ENCODE assay signal across 23 cellular contexts in genomic region chr2:216292886-216293291, GRCh38.
DNase-seq lines count a peak whose midpoint lies in the region; ATAC-seq, FAIRE-seq and TF ChIP-seq lines count a peak whose summit lies in the region.
"Had no signal": no experiment of that assay in that cellular context is flagged by ENCODE, and none has a peak within 500 bp of the region (broad histone marks: within the 10 kb centered on the region; RNA-seq: fewer than 3 reads in every experiment).

No MANE protein-coding gene starts in this region.

- no TSS peak for BruUV-seq in K562 (replicated peaks; lab: Mats Ljungman, UMichigan)

- no peaks in the 10 kb centered on the region for H4K20me1 ChIP-seq in K562 (replicated peaks; ENCODE audit: control insufficient read depth, insufficient read depth, low read length)

- ATAC-seq in K562 = peak; percentile 74
- ATAC-seq in T-helper 17 cell = no peak
- ATAC-seq: activated T-helper 17 cell treated with anti-CD3 and anti-CD28 coated beads, Interleukin-2, amount 50 U/mL, for 72 hours; gastroesophageal sphincter; T-cell had no signal

- TF ChIP-seq RAD21 in K562 (CRISPR knock-in tag; conservative IDR thresholded peaks at IDR 0.05 in 1 of 2, IDR thresholded peaks at IDR 0.05 in 1 of 2) = no peak

- no peak overlapping the region for H3K4me3 ChIP-seq in K562
- no peak overlapping the region for H3K4me3 ChIP-seq in CD8-positive, alpha-beta memory T cell (ENCODE audit: low read length)
- H3K4me3 ChIP-seq: gastroesophageal sphincter, left ventricle myocardium inferior, ovary, skin epidermis, tibial nerve had no signal

- H3K27ac Mint-ChIP-seq in T-helper 17 cell = no peak overlapping the region
- H3K27ac Mint-ChIP-seq in CD8-positive, alpha-beta memory T cell = no peak overlapping the region
- H3K27ac Mint-ChIP-seq: activated T-helper 17 cell treated with anti-CD3 and anti-CD28 coated beads, Interleukin-2, amount 50 U/mL, for 72 hours; CD14-positive monocyte; T-cell had no signal

- H3K4me1 ChIP-seq in K562 (replicated peaks in 1 of 2; ENCODE audit: control insufficient read depth in 2 of 2, insufficient read depth in 2 of 2, low read length in 2 of 2) = peaks cover 0 to 10% of the 10 kb centered on the region in 2 experiments; a peak in 4 of 5 replicates
- H3K4me1 ChIP-seq in CD8-positive, alpha-beta memory T cell (ENCODE audit: insufficient read depth, low read length) = no peaks in the 10 kb centered on the region
- H3K4me1 ChIP-seq: gastroesophageal sphincter, left ventricle myocardium inferior, tibial nerve had no signal

- peaks cover 4% of the 10 kb centered on the region for H3K4me1 Mint-ChIP-seq in T-helper 17 cell
- peaks cover 2 to 6% (median 5%) of the 10 kb centered on the region in 3 donors for H3K4me1 Mint-ChIP-seq in CD8-positive, alpha-beta memory T cell
- H3K4me1 Mint-ChIP-seq: CD14-positive monocyte had no signal

- TF ChIP-seq CTCF in K562 (IDR thresholded peaks at IDR 0.05 in 2 of 3, conservative IDR thresholded peaks at IDR 0.05 in 1 of 3; ENCODE audit: insufficient read depth in 2 of 3, low read depth in 1 of 3, low read length in 3 of 3) = no peak

- POLR2A ChIA-PET in K562 (lab: Yijun Ruan, JAX) = interaction anchor here (1.0 kb wide), 1 partner anchor 9 kb away, joined by 3 read pairs; no protein-coding TSS in a partner anchor
- POLR2A ChIA-PET in CD8-positive, alpha-beta memory T cell (lab: Charles Lee) = no interaction called here

- peak overlapping the region; percentile 27; the same call in 1 of the 2 replicates for H3K4me2 ChIP-seq in K562 (ENCODE audit: insufficient read depth, low read length)

- H3K27me3 ChIP-seq in K562 (ENCODE audit: control insufficient read depth in 2 of 2, insufficient read depth in 2 of 2, low read length in 2 of 2) = peaks cover 0 to 8% of the 10 kb centered on the region in 2 experiments; a peak in 3 of 5 replicates
- H3K27me3 ChIP-seq in CD8-positive, alpha-beta memory T cell (ENCODE audit: insufficient read depth, low read length, poor library complexity, severe bottlenecking) = no peaks in the 10 kb centered on the region
- H3K27me3 ChIP-seq: ovary, tibial nerve had no signal

- no peaks in the 10 kb centered on the region for H3K36me3 Mint-ChIP-seq in T-helper 17 cell (ENCODE audit: low read depth)
- H3K36me3 Mint-ChIP-seq in CD8-positive, alpha-beta memory T cell = no peaks in the 10 kb centered on the region
- H3K36me3 Mint-ChIP-seq: CD14-positive monocyte, T-cell had no signal

- H3K27me3 Mint-ChIP-seq in T-helper 17 cell = no peaks in the 10 kb centered on the region
- H3K27me3 Mint-ChIP-seq in CD8-positive, alpha-beta memory T cell = peaks cover 0 to 3% of the 10 kb centered on the region in 2 donors
- H3K27me3 Mint-ChIP-seq: activated T-helper 17 cell treated with anti-CD3 and anti-CD28 coated beads, Interleukin-2, amount 50 U/mL, for 72 hours; T-cell had no signal

- no peaks in the 10 kb centered on the region for H3K36me3 ChIP-seq in K562 (ENCODE audit: control insufficient read depth, insufficient read depth, low read length)
- H3K36me3 ChIP-seq in CD8-positive, alpha-beta memory T cell (ENCODE audit: insufficient read depth, low read length) = no peaks in the 10 kb centered on the region
- H3K36me3 ChIP-seq: gastroesophageal sphincter, left ventricle myocardium inferior, ovary, tibial nerve had no signal

- no peaks in the 10 kb centered on the region for H3K9me1 ChIP-seq in K562 (ENCODE audit: control insufficient read depth, insufficient read depth, low read length)

- H3K4me3 Mint-ChIP-seq in T-helper 17 cell = no peak overlapping the region
- no peak overlapping the region for H3K4me3 Mint-ChIP-seq in CD8-positive, alpha-beta memory T cell
- H3K4me3 Mint-ChIP-seq: activated T-helper 17 cell treated with anti-CD3 and anti-CD28 coated beads, Interleukin-2, amount 50 U/mL, for 72 hours; CD14-positive monocyte; T-cell had no signal

- 0% methylated on average over 4 of the region's 5 CpGs for WGBS in K562 (ENCODE audit: insufficient coverage, low coverage, missing lambda C conversion rate)

- FAIRE-seq in K562 (lab: Jason Lieb, UNC) = no peak
- FAIRE-seq: endometrium, GM18507 had no signal

- peak; percentile 79 for TF ChIP-seq EP300 in K562 (IDR thresholded peaks at IDR 0.05; ENCODE audit: low read length)

- no peak overlapping the region for H3K9ac ChIP-seq in K562 (ENCODE audit: insufficient read depth in 1 of 2, low read depth in 2 of 2, low read length in 2 of 2)

- H3K9me3 Mint-ChIP-seq in CD8-positive, alpha-beta memory T cell = no peaks in the 10 kb centered on the region
- H3K9me3 Mint-ChIP-seq: activated T-helper 17 cell treated with anti-CD3 and anti-CD28 coated beads, Interleukin-2, amount 50 U/mL, for 72 hours; T-cell had no signal

- CTCF ChIA-PET in K562 (lab: Yijun Ruan, JAX; ENCODE audit: low intra/inter-chr PET ratio) = interaction anchor here (0.6 kb wide), 1 partner anchor 47 kb away, joined by 5 read pairs; no protein-coding TSS in a partner anchor
- CTCF ChIA-PET in CD8-positive, alpha-beta memory T cell (lab: Charles Lee) = no interaction called here

- no peak overlapping the region for H2AFZ ChIP-seq in K562 (ENCODE audit: low read depth, low read length)

- in situ Hi-C loops in K562 (cut with MboI) = no loop called here

- DNase-seq in HUDEP-2 (lab: John Stamatoyannopoulos, UW; ENCODE audit: unreplicated experiment in 76 of 76) (peak in 67 of 76 experiments; percentile 5 to 84 (median 50)), K562 (ENCODE audit: extremely low read depth in 1 of 4, low spot score in 3 of 4) (peak; percentile 18 to 45 (median 33)), fibroblast of peridontal ligament (ENCODE audit: extremely low read depth) (peak; percentile 64), superior temporal gyrus (ENCODE audit: extremely low spot score) (peak; percentile 62), T-helper 17 cell (no peak), dedifferentiated amniotic fluid mesenchymal stem cell (ENCODE audit: extremely low spot score) (no peak)
- DNase-seq in CD8-positive, alpha-beta memory T cell = no peak
- DNase-seq: central memory CD4-positive, alpha-beta T cell; DMS79; HCEC 1CT; left ventricle myocardium inferior; NCI-H1417 treated with DMSO at 0.1 percent for 48 hours; NCI-H345; ovary; stimulated activated CD4-positive, alpha-beta T cell treated with anti-CD3 and anti-CD28 coated beads, Interleukin-4, amount 100 ng/mL, for 4 hours; T-cell had no signal

- H3K9me3 ChIP-seq in K562 (replicated peaks; ENCODE audit: control insufficient read depth, insufficient read depth, low read depth, low read length) = no peaks in the 10 kb centered on the region
- no peaks in the 10 kb centered on the region for H3K9me3 ChIP-seq in T-helper 17 cell (ENCODE audit: control insufficient read depth, low read length, poor library complexity, severe bottlenecking)
- no peaks in the 10 kb centered on the region for H3K9me3 ChIP-seq in CD8-positive, alpha-beta memory T cell (ENCODE audit: low read length)
- H3K9me3 ChIP-seq: gastroesophageal sphincter, left ventricle myocardium inferior, ovary, tibial nerve had no signal

- no peak overlapping the region for H3K27ac ChIP-seq in K562 (ENCODE audit: extremely low read depth, low read depth, low read length)
- no peak overlapping the region for H3K27ac ChIP-seq in CD8-positive, alpha-beta memory T cell (ENCODE audit: low read depth, low read length)
- H3K27ac ChIP-seq: gastroesophageal sphincter, left ventricle myocardium inferior, ovary, tibial nerve had no signal

- TF ChIP-seq POLR2A in K562 (conservative IDR thresholded peaks at IDR 0.05) = no peak

- H3K79me2 ChIP-seq in K562 (ENCODE audit: control insufficient read depth, insufficient read depth, low read length) = no peaks in the 10 kb centered on the region

- intact Hi-C loops in K562 (cut with micrococcal nuclease) = no loop called here

TF ChIP-seq in K562, 482 proteins besides CTCF, POLR2A, EP300 and RAD21 (continues in another document):
- TF ChIP-seq WHSC1 (IDR thresholded peaks at IDR 0.05; ENCODE audit: low read length) (no peak), ZFP30 (CRISPR knock-in tag; IDR thresholded peaks at IDR 0.05; ENCODE audit: borderline replicate concordance) (no peak), TEAD4 (IDR thresholded peaks at IDR 0.05; ENCODE audit: low read length) (peak; percentile 87), TEAD4 (CRISPR knock-in tag; IDR thresholded peaks at IDR 0.05; ENCODE audit: borderline replicate concordance) (no peak), SMAD4 (CRISPR knock-in tag; conservative IDR thresholded peaks at IDR 0.05) (peak; percentile 79), PHF21A (IDR thresholded peaks at IDR 0.05; ENCODE audit: borderline replicate concordance, low read depth) (no peak), STAT5A (IDR thresholded peaks at IDR 0.05; ENCODE audit: borderline replicate concordance, low read length) (peak; percentile 38; the same call in 1 of the 2 replicates), SMARCA4 (IDR thresholded peaks at IDR 0.05) (peak; percentile 58; the same call in 1 of the 2 replicates), NCOR1 (IDR thresholded peaks at IDR 0.05) (peak; percentile 69), PML (IDR thresholded peaks at IDR 0.05; ENCODE audit: low read length) (peak; percentile 67; the same call in 1 of the 2 replicates), NCOA1 (IDR thresholded peaks at IDR 0.05; ENCODE audit: low read depth) (0 out of 2 replicates have a peak, but pooled peaks have one; percentile 33), CHAMP1 (IDR thresholded peaks at IDR 0.05) (no peak)

Comparison
In these comparisons a context has a peak if more than half of its experiments do, and no peak if none do; other contexts are left out.
1. DNase-seq: peak in HUDEP-2 (67 of 76), K562 (4 of 4), fibroblast of peridontal ligament (single experiment) and superior temporal gyrus (single experiment); none in T-helper 17 cell (0 of 3), CD8-positive, alpha-beta memory T cell (0 of 5) and dedifferentiated amniotic fluid mesenchymal stem cell (single experiment).